In the genomic region with DNA sequence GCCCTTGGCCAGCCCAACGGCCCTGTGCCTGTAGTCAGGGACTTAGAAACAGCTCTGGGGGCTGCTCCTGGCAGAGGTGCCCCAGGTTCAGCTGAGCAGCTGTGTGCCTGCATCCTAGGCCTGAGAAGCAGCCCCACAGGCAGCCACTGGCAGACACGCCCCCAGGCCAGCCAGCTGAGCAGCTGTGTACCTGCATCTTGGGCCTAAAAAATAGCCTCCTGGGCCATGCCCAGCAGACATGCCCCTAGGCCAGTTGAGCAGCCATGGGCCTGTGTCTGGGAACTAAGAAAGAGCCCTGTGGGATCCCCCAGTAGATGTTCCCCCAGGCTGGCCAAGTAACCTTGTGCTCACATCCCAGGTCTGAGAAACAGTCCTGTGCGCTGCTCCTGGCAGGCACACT, we compare ENCODE assay signal across 20 cellular contexts.
DNase-seq lines count a peak whose midpoint lies in the region; ATAC-seq and FAIRE-seq lines count a peak whose summit lies in the region.
"Had no signal": no experiment of that assay in that cellular context is flagged by ENCODE, and none has a peak within 500 bp of the region (broad histone marks: within the 10 kb centered on the region; RNA-seq: fewer than 3 reads in every experiment).

No MANE protein-coding gene starts in this region.

- ATAC-seq in sciatic nerve: peak; percentile 30
- ATAC-seq: A549; CD8-positive, alpha-beta T cell had no signal

- WGBS in small intestine, 3 donors: 50 to 74% (median 51%) methylated on average over 3 of the region's 3 CpGs

- H3K9me3 ChIP-seq in small intestine (ENCODE audit: control insufficient read depth, low read depth): no peaks in the 10 kb centered on the region

- H3K27ac ChIP-seq in small intestine (ENCODE audit: low read depth in 1 of 2, low read length in 1 of 2): no peak overlapping the region
- H3K27ac ChIP-seq: 22Rv1; A549; BLaER1 treated with 17β-estradiol and CSF1 and Interleukin-3, amounts not matched to agents 10 nM and 100 nM; C4-2B had no signal

- intact Hi-C loops in sciatic nerve (cut with DNase I): no loop called here

- no peak overlapping the region for H3K4me3 ChIP-seq in small intestine (ENCODE audit: low read depth in 1 of 2, low read length in 2 of 2)
- H3K4me3 ChIP-seq: A549; BLaER1 treated with 17β-estradiol and CSF1 and Interleukin-3, amounts not matched to agents 10 nM and 100 nM had no signal

- FAIRE-seq in small intestine (lab: Jason Lieb, UNC): no peak
- FAIRE-seq: A549, D721Med, G401.6, GM12891, GM19239 had no signal

- no peaks in the 10 kb centered on the region for H3K4me1 ChIP-seq in small intestine (ENCODE audit: control insufficient read depth in 2 of 2, insufficient read depth in 1 of 2, low read depth in 1 of 2, low read length in 1 of 2)
- H3K4me1 ChIP-seq: A549; BLaER1 treated with 17β-estradiol and CSF1 and Interleukin-3, amounts not matched to agents 10 nM and 100 nM; Caco-2 had no signal

- H3K27me3 ChIP-seq in small intestine (ENCODE audit: control insufficient read depth in 2 of 2, insufficient read depth in 2 of 2, low read length in 2 of 2): no peaks in the 10 kb centered on the region
- H3K27me3 ChIP-seq: BLaER1 treated with 17β-estradiol and CSF1 and Interleukin-3, amounts not matched to agents 10 nM and 100 nM had no signal

- no peaks in the 10 kb centered on the region for H3K36me3 ChIP-seq in small intestine (ENCODE audit: control insufficient read depth in 2 of 2, insufficient read depth in 2 of 2, low read length in 2 of 2)
- H3K36me3 ChIP-seq: BLaER1 treated with 17β-estradiol and CSF1 and Interleukin-3, amounts not matched to agents 10 nM and 100 nM had no signal

- DNase-seq in activated effector memory CD4-positive, alpha-beta T cell treated with anti-CD3 and anti-CD28 coated beads, Interleukin-2, amount 50 U/mL, for 16 hours: peak; percentile 53
- DNase-seq in activated effector memory CD4-positive, alpha-beta T cell treated with Interleukin-2 at 50 U/mL for 16 hours: no peak
- DNase-seq in sciatic nerve (ENCODE audit: low spot score): no peak
- no peak for DNase-seq in small intestine
- no peak for DNase-seq in NCI-H2196 treated with DMSO at 0.1 percent for 48 hours (lab: John Stamatoyannopoulos, UW; ENCODE audit: unreplicated experiment)
- DNase-seq: AML-193; Caco-2; Calu3; CD4-positive, alpha-beta T cell; CD8-positive, alpha-beta T cell; DMS79 treated with DMSO at 0.1 percent for 48 hours; GF-D8 had no signal
